Comparison of ENCODE assay signal across 12 cellular contexts in the genomic region with DNA sequence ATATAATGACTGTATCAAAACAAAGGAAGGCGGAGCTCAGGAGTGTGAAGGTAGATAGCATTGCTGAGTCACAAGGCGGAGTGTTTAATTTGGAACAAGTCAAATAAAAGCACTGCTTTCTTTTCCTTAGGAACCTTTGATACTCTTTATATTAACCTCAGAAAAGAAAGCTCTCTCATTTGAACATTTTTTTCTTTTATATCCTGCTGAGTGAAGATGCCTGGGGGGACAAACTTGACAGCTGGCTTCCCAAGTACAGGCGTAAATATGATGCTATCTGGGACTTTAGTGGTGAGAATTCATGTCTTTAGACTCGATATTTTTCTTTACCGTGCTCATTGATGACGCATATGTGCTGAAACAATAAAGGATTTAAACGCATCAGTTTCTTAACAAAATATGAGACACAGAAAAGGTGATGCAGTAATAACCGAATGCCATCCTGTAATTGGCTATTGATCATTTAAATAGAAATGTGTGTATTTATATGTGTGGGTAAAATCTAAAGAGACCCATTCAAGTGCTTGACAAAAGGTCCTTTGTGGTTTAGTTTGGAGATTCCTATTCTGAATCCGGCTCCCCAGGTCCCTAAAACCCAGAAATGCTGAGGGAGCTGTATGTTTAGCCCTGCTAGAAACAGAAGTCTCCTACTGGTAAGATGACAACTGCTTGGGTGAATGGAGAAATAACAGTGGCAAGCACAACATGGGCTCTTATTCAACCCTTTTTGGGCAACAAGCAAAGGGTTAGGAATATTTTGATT.
A peak's percentile ranks its signal among the peaks of the same experiment; 100 is the strongest.
DNase-seq lines count a peak whose midpoint lies in the region; ATAC-seq and TF ChIP-seq lines count a peak whose summit lies in the region.
"Had no signal": no experiment of that assay in that cellular context is flagged by ENCODE, and none has a peak within 500 bp of the region (broad histone marks: within the 10 kb centered on the region; RNA-seq: fewer than 3 reads in every experiment).

No MANE protein-coding gene starts in this region.

- peak; percentile 41 for DNase-seq in COR-L47 (lab: John Stamatoyannopoulos, UW)
- peak; percentile 24 for DNase-seq in NCI-H345 (lab: John Stamatoyannopoulos, UW)
- peak in 1 of 3 donors; percentile 57 for DNase-seq in mucosa of descending colon
- DNase-seq in left lobe of liver (ENCODE audit: low spot score) = no peak
- DNase-seq in cerebellar nuclear complex (lab: John Stamatoyannopoulos, UW) = no peak
- DNase-seq in DMS 273 treated with DMSO at 0.1 percent for 48 hours (lab: John Stamatoyannopoulos, UW) = no peak
- DNase-seq: aorta, posterior cingulate gyrus, T1000 had no signal

- intact Hi-C loops in mucosa of descending colon (cut with DNase I, micrococcal nuclease) = no loop called here

- H3K9me3 ChIP-seq in mucosa of descending colon = no peaks in the 10 kb centered on the region

- no peaks in the 10 kb centered on the region for H3K36me3 ChIP-seq in mucosa of descending colon (ENCODE audit: low read depth)

- H3K4me3 ChIP-seq in mucosa of descending colon = no peak overlapping the region

- ATAC-seq in mucosa of descending colon (peak; percentile 87), left lobe of liver (no peak), HG03521 (IDR thresholded peaks at IDR 0.05; ENCODE audit: unreplicated experiment) (no peak)

- no peak for TF ChIP-seq CTCF in mucosa of descending colon (IDR thresholded peaks at IDR 0.05)

- peaks cover 17% of the 10 kb centered on the region for H3K4me1 ChIP-seq in mucosa of descending colon (ENCODE audit: low read depth)

- H3K27ac ChIP-seq in cingulate gyrus (ENCODE audit: low read depth, low read length) = peak overlapping the region; percentile 50
- H3K27ac ChIP-seq: HL-60 had no signal

Comparison
In these comparisons a context has a peak if more than half of its experiments do, and no peak if none do; other contexts are left out.
1. DNase-seq: peak in COR-L47 (single experiment) and NCI-H345 (single experiment); none in left lobe of liver (single experiment), cerebellar nuclear complex (0 of 2) and DMS 273 treated with DMSO at 0.1 percent for 48 hours (single experiment).